In genomic region chr11:119985551-119985950, GRCh38 we compare ENCODE assay signal across 26 cellular contexts.
"Had no signal": no experiment of that assay in that cellular context is flagged by ENCODE, and none has a peak within 500 bp of the region (broad histone marks: within the 10 kb centered on the region; RNA-seq: fewer than 3 reads in every experiment).

No MANE protein-coding gene starts in this region.

- ATAC-seq: stimulated activated effector memory CD8-positive, alpha-beta T cell treated with anti-CD3 and anti-CD28 coated beads, Interleukin-12 subunit alpha, Interleukin-12 subunit beta, amount 100 ng/mL, for 72 hours; stimulated activated memory B cell treated with anti-CD40 and anti-IgM and Interleukin-4, amounts not matched to agents 10 μg/mL and 1 μg/mL and 100 μg/mL, for 72 hours; stimulated activated naive B cell treated with anti-CD40 and anti-IgM and Interleukin-4, amounts not matched to agents 10 μg/mL and 1 μg/mL and 100 μg/mL, for 72 hours; stimulated activated naive CD8-positive, alpha-beta T cell treated with anti-CD3 and anti-CD28 coated beads, Interleukin-15, amount 100 ng/mL, for 72 hours; stimulated activated naive CD8-positive, alpha-beta T cell treated with anti-CD3 and anti-CD28 coated beads, Interleukin-15, Interleukin-2, amounts not matched to agents 100 U/mL and 50 U/mL, for 24 hours; upper lobe of right lung had no signal

- H3K36me3 ChIP-seq: stomach, suprapubic skin, thoracic aorta, thyroid gland, tibial artery, tibial nerve, transverse colon, upper lobe of left lung, upper lobe of right lung, uterus, vagina had no signal

- H3K9me3 ChIP-seq: stomach, suprapubic skin, testis, thoracic aorta, thyroid gland, tibial artery, tibial nerve, transverse colon, upper lobe of left lung, upper lobe of right lung, uterus, vagina had no signal

- H3K4me3 ChIP-seq: stomach, suprapubic skin, testis, thoracic aorta, thyroid gland, tibial artery, tibial nerve, transverse colon, upper lobe of left lung, upper lobe of right lung, uterus, vagina had no signal

- DNase-seq: stimulated activated CD4-positive, alpha-beta T cell treated with anti-CD3 and anti-CD28 coated beads, Interleukin-2, amount 100 ng/mL, for 48 hours; stimulated activated CD4-positive, alpha-beta T cell treated with anti-CD3 and anti-CD28 coated beads, Interleukin-4, amount 100 ng/mL, for 1 hour; stimulated activated CD4-positive, alpha-beta T cell treated with anti-CD3 and anti-CD28 coated beads, Interleukin-4, amount 100 ng/mL, for 24 hours; stimulated activated CD4-positive, alpha-beta T cell treated with anti-CD3 and anti-CD28 coated beads, Interleukin-4, amount 100 ng/mL, for 4 hours; stimulated activated CD8-positive, alpha-beta memory T cell treated with anti-CD3 and anti-CD28 coated beads, Interleukin-4, amount 100 ng/mL, for 48 hours; stimulated activated naive B cell treated with anti-CD40 and anti-IgM and Interleukin-4, amounts not matched to agents 10 μg/mL and 1 μg/mL and 100 μg/mL, for 72 hours; stimulated activated naive CD4-positive, alpha-beta T cell; stimulated activated naive CD4-positive, alpha-beta T cell treated with Interleukin-2 at 50 U/mL for 16 hours; stimulated activated naive CD8-positive, alpha-beta T cell treated with anti-CD3 and anti-CD28 coated beads, Interleukin-15, amount 100 ng/mL, for 72 hours; stimulated activated naive CD8-positive, alpha-beta T cell treated with anti-CD3 and anti-CD28 coated beads, Interleukin-15, Interleukin-2, amounts not matched to agents 100 U/mL and 50 U/mL, for 24 hours; stomach; substantia nigra; testis; thyroid gland; tibial artery; transverse colon; trophoblast cell; upper lobe of right lung; uterus had no signal

- H3K4me1 ChIP-seq: testis, thyroid gland, tibial nerve, transverse colon, upper lobe of left lung, upper lobe of right lung, uterus had no signal

- H3K27me3 ChIP-seq: testis, thyroid gland, transverse colon, upper lobe of left lung, uterus, vagina had no signal

- H3K27ac ChIP-seq: stomach, suprapubic skin, testis, thoracic aorta, thyroid gland, tibial artery, tibial nerve, transverse colon, upper lobe of left lung, upper lobe of right lung, uterus, vagina had no signal
